15 cellular contexts compared by ENCODE assay signal in genomic region chr7:107009846-107010203, GRCh38.
"Had no signal": no experiment of that assay in that cellular context is flagged by ENCODE, and none has a peak within 500 bp of the region (broad histone marks: within the 10 kb centered on the region; RNA-seq: fewer than 3 reads in every experiment).

No MANE protein-coding gene starts in this region.

- H3K4me1 ChIP-seq: gastrocnemius medialis, left lung had no signal

- H3K27ac Mint-ChIP-seq: endodermal cell, nephron progenitor cell had no signal

- H3K9me3 ChIP-seq: gastrocnemius medialis, left lung had no signal

- H3K4me3 ChIP-seq: coronary artery, gastrocnemius medialis, left lung, lung, smooth muscle cell had no signal

- ATAC-seq: gastrocnemius medialis, left lung had no signal

- H3K4me2 ChIP-seq: smooth muscle cell had no signal

- H3K9me3 Mint-ChIP-seq: endodermal cell, nephron progenitor cell had no signal

- H3K4me1 Mint-ChIP-seq: endodermal cell had no signal

- DNase-seq: effector CD4-positive, alpha-beta T cell; endodermal cell; gastrocnemius medialis; islet precursor cell; left lung; mesenchymal stem cell; midbrain; nephron progenitor cell; posterior cingulate gyrus; stimulated activated CD4-positive, alpha-beta T cell treated with anti-CD3 and anti-CD28 coated beads, Interleukin-2, amount 100 ng/mL, for 48 hours; stimulated activated naive CD4-positive, alpha-beta T cell treated with Interleukin-2 at 50 U/mL for 16 hours had no signal

- H3K36me3 ChIP-seq: gastrocnemius medialis, left lung had no signal

- H3K27ac ChIP-seq: coronary artery, gastrocnemius medialis, left lung had no signal

- H3K27me3 ChIP-seq: gastrocnemius medialis, left lung had no signal

- FAIRE-seq: endothelial cell of umbilical vein had no signal

- H3K4me3 Mint-ChIP-seq: endodermal cell, nephron progenitor cell had no signal
